8 cellular contexts compared by ENCODE assay signal in the genomic region with DNA sequence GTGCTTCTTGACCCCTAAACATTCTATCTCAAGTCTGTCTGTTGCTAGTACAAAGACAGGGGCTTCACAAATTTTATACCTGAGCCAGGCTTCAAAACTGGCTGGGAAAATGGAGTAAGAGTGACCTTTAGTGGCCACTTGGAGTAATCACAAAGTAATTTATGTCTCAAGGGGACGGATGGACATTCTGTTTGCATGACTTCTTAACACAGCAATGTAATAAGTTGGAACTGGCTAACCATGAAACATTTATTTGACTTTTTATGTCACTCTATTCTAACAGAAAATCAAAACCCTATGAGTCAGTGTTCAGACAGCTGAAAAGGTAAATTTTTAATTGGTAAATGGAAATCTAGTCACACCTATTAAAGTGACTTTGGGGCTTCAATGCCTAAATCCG.
DNase-seq lines count a peak whose midpoint lies in the region; ATAC-seq and TF ChIP-seq lines count a peak whose summit lies in the region.

No MANE protein-coding gene starts in this region.

- no peak overlapping the region for H3K9ac ChIP-seq in trophoblast cell (ENCODE audit: low read length)

- no peak overlapping the region for H4K12ac ChIP-seq in trophoblast cell (ENCODE audit: low read depth, low read length)

- no peaks in the 10 kb centered on the region for H3K79me2 ChIP-seq in trophoblast cell (ENCODE audit: control insufficient read depth, insufficient read depth, low read length, poor library complexity)

- peak; percentile 34 for TF ChIP-seq CTCF in AG04449 (IDR thresholded peaks at IDR 0.05; ENCODE audit: insufficient read depth, low read length, missing control alignments)
- no peak for TF ChIP-seq CTCF in CD8-positive, alpha-beta T cell (IDR thresholded peaks at IDR 0.05)

- WGBS in trophoblast cell (ENCODE audit: extremely low coverage, insufficient coverage, insufficient read length): no CpG with 5 or more reads among the region's 2 CpGs

- H3K9me3 Mint-ChIP-seq in CD8-positive, alpha-beta T cell: no peaks in the 10 kb centered on the region

- CTCF ChIA-PET in AG04449 (lab: Yijun Ruan, JAX): interaction anchor here (1.0 to 5.1 kb wide), 11 partner anchors 149 to 1009 kb away, joined by 3 to 36 read pairs (median 4); no protein-coding TSS in a partner anchor
- CTCF ChIA-PET in CD8-positive, alpha-beta T cell (lab: Charles Lee): no interaction called here

- no peak overlapping the region for H3K14ac ChIP-seq in trophoblast cell (ENCODE audit: low read length)

- no peak overlapping the region for H3K4me2 ChIP-seq in trophoblast cell (ENCODE audit: low read length)

- no peaks in the 10 kb centered on the region for H3K9me3 ChIP-seq in trophoblast cell (ENCODE audit: insufficient read depth, low read depth, low read length)
- H3K9me3 ChIP-seq in CD8-positive, alpha-beta T cell (ENCODE audit: low read length): no peaks in the 10 kb centered on the region

- ATAC-seq in GM18861 (IDR thresholded peaks at IDR 0.05; ENCODE audit: unreplicated experiment): peak; percentile 80
- no peak for ATAC-seq in CD8-positive, alpha-beta T cell

- POLR2A ChIA-PET in AG04449 (lab: Yijun Ruan, JAX): no interaction called here
- POLR2A ChIA-PET in CD8-positive, alpha-beta T cell (lab: Charles Lee): no interaction called here

- H3K23ac ChIP-seq in trophoblast cell (ENCODE audit: low read length): no peak overlapping the region

- no peak overlapping the region for H4K91ac ChIP-seq in trophoblast cell (ENCODE audit: low read depth, low read length)

- H3K4me3 ChIP-seq in AG04449 (ENCODE audit: low read depth, low read length) (no peak overlapping the region), trophoblast cell (ENCODE audit: low read depth, low read length) (no peak overlapping the region)
- H3K4me3 ChIP-seq in CD8-positive, alpha-beta T cell (ENCODE audit: low read depth, low read length): no peak overlapping the region

- no peak overlapping the region for H2AFZ ChIP-seq in trophoblast cell (ENCODE audit: insufficient read depth, low read length, poor library complexity)

- DNase-seq in AG04449 (ENCODE audit: low read depth, low spot score) (peak; percentile 44), KBM-7 (peak; percentile 53), SHP77 treated with DMSO at 0.1 percent for 48 hours (lab: John Stamatoyannopoulos, UW) (peak; percentile 31), fibroblast of the conjunctiva (ENCODE audit: low read depth) (peak; percentile 86), trophoblast cell (peak; percentile 7 to 77)
- DNase-seq in CD8-positive, alpha-beta T cell: no peak
- no peak for DNase-seq in activated CD4-positive, alpha-beta T cell treated with anti-CD3 and anti-CD28 coated beads, Interleukin-2, amount 50 U/mL, for 4 hours

- H3K18ac ChIP-seq in trophoblast cell (ENCODE audit: low read length): no peak overlapping the region

- H3K36me3 ChIP-seq in trophoblast cell (ENCODE audit: control insufficient read depth in 1 of 2, insufficient read depth in 2 of 2, low read length in 2 of 2): no peaks in the 10 kb centered on the region
- H3K36me3 ChIP-seq in CD8-positive, alpha-beta T cell (ENCODE audit: insufficient read depth, low read length): no peaks in the 10 kb centered on the region

- no peak overlapping the region for H2BK120ac ChIP-seq in trophoblast cell (ENCODE audit: insufficient read depth, low read length, poor library complexity)

- no peak overlapping the region for H3K4me3 Mint-ChIP-seq in CD8-positive, alpha-beta T cell

- H3K36me3 Mint-ChIP-seq in CD8-positive, alpha-beta T cell: no peaks in the 10 kb centered on the region

- H3K27ac ChIP-seq in trophoblast cell (ENCODE audit: low read depth, low read length): no peak overlapping the region
- H3K27ac ChIP-seq in CD8-positive, alpha-beta T cell (ENCODE audit: low read depth, low read length): no peak overlapping the region

- no peak overlapping the region for H4K8ac ChIP-seq in trophoblast cell (ENCODE audit: low read depth, low read length)

- H3K27ac Mint-ChIP-seq in CD8-positive, alpha-beta T cell: no peak overlapping the region

- no peaks in the 10 kb centered on the region for H3K27me3 Mint-ChIP-seq in CD8-positive, alpha-beta T cell (ENCODE audit: low read depth)

- intact Hi-C loops in CD8-positive, alpha-beta T cell (cut with DNase I, micrococcal nuclease): no loop called here

- H2BK12ac ChIP-seq in trophoblast cell (ENCODE audit: low read length): no peak overlapping the region

- no peak overlapping the region for H2BK5ac ChIP-seq in trophoblast cell (ENCODE audit: low read depth, low read length, poor library complexity)

- no peak overlapping the region for H3K4ac ChIP-seq in trophoblast cell (ENCODE audit: low read depth, low read length)

- no peaks in the 10 kb centered on the region for H3K4me1 Mint-ChIP-seq in CD8-positive, alpha-beta T cell (ENCODE audit: low read depth)

- H3K27me3 ChIP-seq in trophoblast cell (ENCODE audit: insufficient read depth, low read length): no peaks in the 10 kb centered on the region
- no peaks in the 10 kb centered on the region for H3K27me3 ChIP-seq in CD8-positive, alpha-beta T cell (ENCODE audit: insufficient read depth, low read length)

- no peaks in the 10 kb centered on the region for H3K79me1 ChIP-seq in trophoblast cell (ENCODE audit: low read length)

- in situ Hi-C loops in KBM-7 (cut with MboI; ENCODE audit: low pct_unique_long_range_greater_than_20kb, low sequenced_read_pairs): no loop called here

- H3K4me1 ChIP-seq in trophoblast cell (ENCODE audit: control insufficient read depth in 1 of 2, insufficient read depth in 2 of 2, low read length in 2 of 2): no peaks in the 10 kb centered on the region
- H3K4me1 ChIP-seq in CD8-positive, alpha-beta T cell (ENCODE audit: insufficient read depth, low read length): no peaks in the 10 kb centered on the region

- no peak overlapping the region for H2AK5ac ChIP-seq in trophoblast cell (ENCODE audit: low read length)

Comparison
In these comparisons a context has a peak if more than half of its experiments do, and no peak if none do; other contexts are left out.
1. DNase-seq: peak in AG04449 (single experiment), KBM-7 (single experiment), SHP77 treated with DMSO at 0.1 percent for 48 hours (single experiment), fibroblast of the conjunctiva (single experiment) and trophoblast cell (2 of 2); none in CD8-positive, alpha-beta T cell (0 of 7) and activated CD4-positive, alpha-beta T cell treated with anti-CD3 and anti-CD28 coated beads, Interleukin-2, amount 50 U/mL, for 4 hours (0 of 2).